Comparison of ENCODE assay signal across 22 cellular contexts in genomic region chr17:81167638-81168037, GRCh38. TPM values are rescaled to one million over a fixed set of nuclear protein-coding genes. Genes with fewer than 3 reads are reported as not detected.
"Had no signal": no experiment of that assay in that cellular context is flagged by ENCODE, and none has a peak within 500 bp of the region (broad histone marks: within the 10 kb centered on the region; RNA-seq: fewer than 3 reads in every experiment).

No MANE protein-coding gene starts in this region.

- H3K4me3 Mint-ChIP-seq: activated CD4-positive, alpha-beta T cell treated with anti-CD3 and anti-CD28 coated beads, Interleukin-2, amount 10 ng/mL, durations not matched to agents 7 days and 5 days; activated CD8-positive, alpha-beta T cell treated with anti-CD3 and anti-CD28 coated beads, Interleukin-2, amount 10 ng/mL, durations not matched to agents 7 days and 5 days; activated T-cell treated with anti-CD3 and anti-CD28 coated beads, Interleukin-2, amount 50 U/mL, for 72 hours had no signal

- H3K27ac Mint-ChIP-seq: activated CD4-positive, alpha-beta T cell treated with anti-CD3 and anti-CD28 coated beads, Interleukin-2, amount 10 ng/mL, durations not matched to agents 7 days and 5 days; activated CD8-positive, alpha-beta T cell treated with anti-CD3 and anti-CD28 coated beads, Interleukin-2, amount 10 ng/mL, durations not matched to agents 7 days and 5 days; activated T-cell treated with anti-CD3 and anti-CD28 coated beads, Interleukin-2, amount 50 U/mL, for 72 hours; stimulated activated naive CD8-positive, alpha-beta T cell treated with anti-CD3 and anti-CD28 coated beads, Interleukin-15, amount 100 ng/mL, for 72 hours; type B pancreatic cell had no signal

- ATAC-seq: activated CD8-positive, alpha-beta T cell treated with anti-CD3 and anti-CD28 coated beads, Interleukin-2, amount 10 ng/mL, durations not matched to agents 7 days and 5 days; activated T-cell treated with anti-CD3 and anti-CD28 coated beads, Interleukin-2, amount 50 U/mL, for 72 hours; left lobe of liver; stimulated activated naive CD8-positive, alpha-beta T cell treated with anti-CD3 and anti-CD28 coated beads, Interleukin-15, amount 100 ng/mL, for 72 hours had no signal

- H3K9me3 Mint-ChIP-seq: activated CD4-positive, alpha-beta T cell treated with anti-CD3 and anti-CD28 coated beads, Interleukin-2, amount 10 ng/mL, durations not matched to agents 7 days and 5 days; activated naive CD4-positive, alpha-beta T cell treated with anti-CD3 and anti-CD28 coated beads, Interleukin-2, amount 50 U/mL, for 24 hours; activated T-cell treated with anti-CD3 and anti-CD28 coated beads, Interleukin-2, amount 50 U/mL, for 72 hours; stimulated activated naive CD8-positive, alpha-beta T cell treated with anti-CD3 and anti-CD28 coated beads, Interleukin-15, amount 100 ng/mL, for 72 hours; type B pancreatic cell had no signal

- H3K27ac ChIP-seq: SK-N-MC had no signal

- H3K4me1 Mint-ChIP-seq: activated CD4-positive, alpha-beta T cell treated with anti-CD3 and anti-CD28 coated beads, Interleukin-2, amount 10 ng/mL, durations not matched to agents 7 days and 5 days had no signal

- DNase-seq: activated CD4-positive, alpha-beta T cell treated with anti-CD3 and anti-CD28 coated beads, Interleukin-2, amount 10 ng/mL, durations not matched to agents 7 days and 5 days; activated CD8-positive, alpha-beta T cell treated with anti-CD3 and anti-CD28 coated beads, Interleukin-2, amount 10 ng/mL, durations not matched to agents 7 days and 5 days; activated gamma-delta T cell; activated T-cell treated with anti-CD3 and anti-CD28 coated beads, Interleukin-2, amount 50 U/mL, for 72 hours; foreskin melanocyte; head of caudate nucleus; mammary epithelial cell; SHP77; stimulated activated CD4-positive, alpha-beta T cell treated with anti-CD3 and anti-CD28 coated beads, Interleukin-2, amount 100 ng/mL, for 48 hours; stimulated activated naive CD8-positive, alpha-beta T cell treated with anti-CD3 and anti-CD28 coated beads, Interleukin-15, amount 100 ng/mL, for 72 hours; T1000 had no signal

- FAIRE-seq: keratinocyte had no signal

- H3K4me3 ChIP-seq: SK-N-MC had no signal

- H3K36me3 Mint-ChIP-seq: activated naive CD4-positive, alpha-beta T cell treated with anti-CD3 and anti-CD28 coated beads, Interleukin-2, amount 50 U/mL, for 24 hours; type B pancreatic cell had no signal

RNA-seq across cellular contexts. Expression of gene PVALEF, which starts 2.3 kb away (rescaled TPM):
- total RNA-seq: activated CD4-positive, alpha-beta T cell treated with anti-CD3 and anti-CD28 coated beads, Interleukin-2, amount 10 ng/mL, durations not matched to agents 7 days and 5 days; activated CD8-positive, alpha-beta T cell treated with anti-CD3 and anti-CD28 coated beads, Interleukin-2, amount 10 ng/mL, durations not matched to agents 7 days and 5 days; activated T-cell treated with anti-CD3 and anti-CD28 coated beads, Interleukin-2, amount 50 U/mL, for 72 hours; dermis microvascular lymphatic vessel endothelial cell; epithelial cell of proximal tubule; fibroblast of lung; left lobe of liver; mammary epithelial cell; mononuclear cell; renal cortical epithelial cell; temporal lobe had no signal
